Comparison of ENCODE assay signal across 2 cellular contexts in the genomic region with DNA sequence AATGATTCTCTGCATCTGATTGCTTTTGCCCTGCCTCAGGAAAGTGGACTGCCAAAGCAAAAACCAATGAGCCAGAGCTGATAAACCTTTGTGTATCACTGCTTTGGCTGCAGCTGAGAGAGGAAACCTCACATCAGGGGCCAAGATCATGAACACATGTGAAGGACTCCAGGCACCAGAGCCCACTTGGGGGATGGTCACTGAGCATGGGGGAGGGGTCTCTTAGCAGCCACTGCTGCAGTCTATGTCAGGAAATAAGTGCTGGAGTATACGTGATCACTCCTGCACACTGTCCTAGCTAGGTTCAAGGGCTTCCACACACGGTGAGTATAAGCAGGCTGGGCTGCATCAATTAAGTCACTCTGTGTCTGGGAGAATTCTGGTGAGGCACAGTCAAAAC.
TF ChIP-seq lines count a peak whose summit lies in the region.

No MANE protein-coding gene starts in this region.

TF ChIP-seq in SK-N-SH treated with all-trans-retinoic acid at 6 μM for 48 hours, 23 proteins besides CTCF, POLR2A, EP300 and RAD21 (continued from another document):
- TF ChIP-seq, protein P1, sequence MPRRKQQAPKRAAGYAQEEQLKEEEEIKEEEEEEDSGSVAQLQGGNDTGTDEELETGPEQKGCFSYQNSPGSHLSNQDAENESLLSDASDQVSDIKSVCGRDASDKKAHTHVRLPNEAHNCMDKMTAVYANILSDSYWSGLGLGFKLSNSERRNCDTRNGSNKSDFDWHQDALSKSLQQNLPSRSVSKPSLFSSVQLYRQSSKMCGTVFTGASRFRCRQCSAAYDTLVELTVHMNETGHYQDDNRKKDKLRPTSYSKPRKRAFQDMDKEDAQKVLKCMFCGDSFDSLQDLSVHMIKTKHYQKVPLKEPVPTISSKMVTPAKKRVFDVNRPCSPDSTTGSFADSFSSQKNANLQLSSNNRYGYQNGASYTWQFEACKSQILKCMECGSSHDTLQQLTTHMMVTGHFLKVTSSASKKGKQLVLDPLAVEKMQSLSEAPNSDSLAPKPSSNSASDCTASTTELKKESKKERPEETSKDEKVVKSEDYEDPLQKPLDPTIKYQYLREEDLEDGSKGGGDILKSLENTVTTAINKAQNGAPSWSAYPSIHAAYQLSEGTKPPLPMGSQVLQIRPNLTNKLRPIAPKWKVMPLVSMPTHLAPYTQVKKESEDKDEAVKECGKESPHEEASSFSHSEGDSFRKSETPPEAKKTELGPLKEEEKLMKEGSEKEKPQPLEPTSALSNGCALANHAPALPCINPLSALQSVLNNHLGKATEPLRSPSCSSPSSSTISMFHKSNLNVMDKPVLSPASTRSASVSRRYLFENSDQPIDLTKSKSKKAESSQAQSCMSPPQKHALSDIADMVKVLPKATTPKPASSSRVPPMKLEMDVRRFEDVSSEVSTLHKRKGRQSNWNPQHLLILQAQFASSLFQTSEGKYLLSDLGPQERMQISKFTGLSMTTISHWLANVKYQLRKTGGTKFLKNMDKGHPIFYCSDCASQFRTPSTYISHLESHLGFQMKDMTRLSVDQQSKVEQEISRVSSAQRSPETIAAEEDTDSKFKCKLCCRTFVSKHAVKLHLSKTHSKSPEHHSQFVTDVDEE (CRISPR knock-in tag; IDR thresholded peaks at IDR 0.05), result no peak
- TF ChIP-seq, protein P2, sequence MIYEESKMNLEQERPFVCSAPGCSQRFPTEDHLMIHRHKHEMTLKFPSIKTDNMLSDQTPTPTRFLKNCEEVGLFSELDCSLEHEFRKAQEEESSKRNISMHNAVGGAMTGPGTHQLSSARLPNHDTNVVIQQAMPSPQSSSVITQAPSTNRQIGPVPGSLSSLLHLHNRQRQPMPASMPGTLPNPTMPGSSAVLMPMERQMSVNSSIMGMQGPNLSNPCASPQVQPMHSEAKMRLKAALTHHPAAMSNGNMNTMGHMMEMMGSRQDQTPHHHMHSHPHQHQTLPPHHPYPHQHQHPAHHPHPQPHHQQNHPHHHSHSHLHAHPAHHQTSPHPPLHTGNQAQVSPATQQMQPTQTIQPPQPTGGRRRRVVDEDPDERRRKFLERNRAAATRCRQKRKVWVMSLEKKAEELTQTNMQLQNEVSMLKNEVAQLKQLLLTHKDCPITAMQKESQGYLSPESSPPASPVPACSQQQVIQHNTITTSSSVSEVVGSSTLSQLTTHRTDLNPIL (CRISPR knock-in tag; IDR thresholded peaks at IDR 0.05; ENCODE audit: low read depth), result no peak
- TF ChIP-seq BACH2 (CRISPR knock-in tag; IDR thresholded peaks at IDR 0.05; ENCODE audit: borderline replicate concordance) (no peak), TCF4 (CRISPR knock-in tag; IDR thresholded peaks at IDR 0.05; ENCODE audit: borderline replicate concordance) (no peak), RARB (CRISPR knock-in tag; IDR thresholded peaks at IDR 0.05) (no peak), PPARA (CRISPR knock-in tag; IDR thresholded peaks at IDR 0.05; ENCODE audit: borderline replicate concordance) (no peak)
- TF ChIP-seq, protein P3, sequence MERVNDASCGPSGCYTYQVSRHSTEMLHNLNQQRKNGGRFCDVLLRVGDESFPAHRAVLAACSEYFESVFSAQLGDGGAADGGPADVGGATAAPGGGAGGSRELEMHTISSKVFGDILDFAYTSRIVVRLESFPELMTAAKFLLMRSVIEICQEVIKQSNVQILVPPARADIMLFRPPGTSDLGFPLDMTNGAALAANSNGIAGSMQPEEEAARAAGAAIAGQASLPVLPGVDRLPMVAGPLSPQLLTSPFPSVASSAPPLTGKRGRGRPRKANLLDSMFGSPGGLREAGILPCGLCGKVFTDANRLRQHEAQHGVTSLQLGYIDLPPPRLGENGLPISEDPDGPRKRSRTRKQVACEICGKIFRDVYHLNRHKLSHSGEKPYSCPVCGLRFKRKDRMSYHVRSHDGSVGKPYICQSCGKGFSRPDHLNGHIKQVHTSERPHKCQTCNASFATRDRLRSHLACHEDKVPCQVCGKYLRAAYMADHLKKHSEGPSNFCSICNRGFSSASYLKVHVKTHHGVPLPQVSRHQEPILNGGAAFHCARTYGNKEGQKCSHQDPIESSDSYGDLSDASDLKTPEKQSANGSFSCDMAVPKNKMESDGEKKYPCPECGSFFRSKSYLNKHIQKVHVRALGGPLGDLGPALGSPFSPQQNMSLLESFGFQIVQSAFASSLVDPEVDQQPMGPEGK (CRISPR knock-in tag; IDR thresholded peaks at IDR 0.05; ENCODE audit: borderline replicate concordance), result no peak
- TF ChIP-seq, protein P4, sequence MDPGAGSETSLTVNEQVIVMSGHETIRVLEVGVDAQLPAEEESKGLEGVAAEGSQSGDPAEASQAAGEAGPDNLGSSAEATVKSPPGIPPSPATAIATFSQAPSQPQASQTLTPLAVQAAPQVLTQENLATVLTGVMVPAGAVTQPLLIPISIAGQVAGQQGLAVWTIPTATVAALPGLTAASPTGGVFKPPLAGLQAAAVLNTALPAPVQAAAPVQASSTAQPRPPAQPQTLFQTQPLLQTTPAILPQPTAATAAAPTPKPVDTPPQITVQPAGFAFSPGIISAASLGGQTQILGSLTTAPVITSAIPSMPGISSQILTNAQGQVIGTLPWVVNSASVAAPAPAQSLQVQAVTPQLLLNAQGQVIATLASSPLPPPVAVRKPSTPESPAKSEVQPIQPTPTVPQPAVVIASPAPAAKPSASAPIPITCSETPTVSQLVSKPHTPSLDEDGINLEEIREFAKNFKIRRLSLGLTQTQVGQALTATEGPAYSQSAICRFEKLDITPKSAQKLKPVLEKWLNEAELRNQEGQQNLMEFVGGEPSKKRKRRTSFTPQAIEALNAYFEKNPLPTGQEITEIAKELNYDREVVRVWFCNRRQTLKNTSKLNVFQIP (CRISPR knock-in tag; IDR thresholded peaks at IDR 0.05; ENCODE audit: borderline replicate concordance, low read depth), result no peak

TF ChIP-seq in WTC11, 78 proteins besides CTCF, POLR2A, EP300 and RAD21 (continued from another document):
- no peak for TF ChIP-seq SOX15 (CRISPR knock-in tag; IDR thresholded peaks at IDR 0.05)
- TF ChIP-seq, protein P5, sequence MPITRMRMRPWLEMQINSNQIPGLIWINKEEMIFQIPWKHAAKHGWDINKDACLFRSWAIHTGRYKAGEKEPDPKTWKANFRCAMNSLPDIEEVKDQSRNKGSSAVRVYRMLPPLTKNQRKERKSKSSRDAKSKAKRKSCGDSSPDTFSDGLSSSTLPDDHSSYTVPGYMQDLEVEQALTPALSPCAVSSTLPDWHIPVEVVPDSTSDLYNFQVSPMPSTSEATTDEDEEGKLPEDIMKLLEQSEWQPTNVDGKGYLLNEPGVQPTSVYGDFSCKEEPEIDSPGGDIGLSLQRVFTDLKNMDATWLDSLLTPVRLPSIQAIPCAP (CRISPR knock-in tag; IDR thresholded peaks at IDR 0.05), result no peak
- TF ChIP-seq, protein P6, sequence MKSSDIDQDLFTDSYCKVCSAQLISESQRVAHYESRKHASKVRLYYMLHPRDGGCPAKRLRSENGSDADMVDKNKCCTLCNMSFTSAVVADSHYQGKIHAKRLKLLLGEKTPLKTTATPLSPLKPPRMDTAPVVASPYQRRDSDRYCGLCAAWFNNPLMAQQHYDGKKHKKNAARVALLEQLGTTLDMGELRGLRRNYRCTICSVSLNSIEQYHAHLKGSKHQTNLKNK (CRISPR knock-in tag; IDR thresholded peaks at IDR 0.05), result no peak
- TF ChIP-seq, protein P7, sequence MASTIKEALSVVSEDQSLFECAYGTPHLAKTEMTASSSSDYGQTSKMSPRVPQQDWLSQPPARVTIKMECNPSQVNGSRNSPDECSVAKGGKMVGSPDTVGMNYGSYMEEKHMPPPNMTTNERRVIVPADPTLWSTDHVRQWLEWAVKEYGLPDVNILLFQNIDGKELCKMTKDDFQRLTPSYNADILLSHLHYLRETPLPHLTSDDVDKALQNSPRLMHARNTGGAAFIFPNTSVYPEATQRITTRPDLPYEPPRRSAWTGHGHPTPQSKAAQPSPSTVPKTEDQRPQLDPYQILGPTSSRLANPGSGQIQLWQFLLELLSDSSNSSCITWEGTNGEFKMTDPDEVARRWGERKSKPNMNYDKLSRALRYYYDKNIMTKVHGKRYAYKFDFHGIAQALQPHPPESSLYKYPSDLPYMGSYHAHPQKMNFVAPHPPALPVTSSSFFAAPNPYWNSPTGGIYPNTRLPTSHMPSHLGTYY (CRISPR knock-in tag; IDR thresholded peaks at IDR 0.05), result no peak
- TF ChIP-seq, protein P8, sequence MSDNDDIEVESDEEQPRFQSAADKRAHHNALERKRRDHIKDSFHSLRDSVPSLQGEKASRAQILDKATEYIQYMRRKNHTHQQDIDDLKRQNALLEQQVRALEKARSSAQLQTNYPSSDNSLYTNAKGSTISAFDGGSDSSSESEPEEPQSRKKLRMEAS (CRISPR knock-in tag; IDR thresholded peaks at IDR 0.05), result no peak
- TF ChIP-seq NFE2L1 (CRISPR knock-in tag; IDR thresholded peaks at IDR 0.05), result no peak
- no peak for TF ChIP-seq HMGA2 (CRISPR knock-in tag; IDR thresholded peaks at IDR 0.05)
- TF ChIP-seq ETV6 (CRISPR knock-in tag; IDR thresholded peaks at IDR 0.05), result no peak
- no peak for TF ChIP-seq FOXP1 (CRISPR knock-in tag; IDR thresholded peaks at IDR 0.05; ENCODE audit: borderline replicate concordance)
- TF ChIP-seq TEAD1 (CRISPR knock-in tag; IDR thresholded peaks at IDR 0.05), result no peak
- TF ChIP-seq, protein P9, sequence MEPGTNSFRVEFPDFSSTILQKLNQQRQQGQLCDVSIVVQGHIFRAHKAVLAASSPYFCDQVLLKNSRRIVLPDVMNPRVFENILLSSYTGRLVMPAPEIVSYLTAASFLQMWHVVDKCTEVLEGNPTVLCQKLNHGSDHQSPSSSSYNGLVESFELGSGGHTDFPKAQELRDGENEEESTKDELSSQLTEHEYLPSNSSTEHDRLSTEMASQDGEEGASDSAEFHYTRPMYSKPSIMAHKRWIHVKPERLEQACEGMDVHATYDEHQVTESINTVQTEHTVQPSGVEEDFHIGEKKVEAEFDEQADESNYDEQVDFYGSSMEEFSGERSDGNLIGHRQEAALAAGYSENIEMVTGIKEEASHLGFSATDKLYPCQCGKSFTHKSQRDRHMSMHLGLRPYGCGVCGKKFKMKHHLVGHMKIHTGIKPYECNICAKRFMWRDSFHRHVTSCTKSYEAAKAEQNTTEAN (CRISPR knock-in tag; IDR thresholded peaks at IDR 0.05), result no peak
- no peak for TF ChIP-seq ATF1 (CRISPR knock-in tag; IDR thresholded peaks at IDR 0.05)
- TF ChIP-seq, protein P10, sequence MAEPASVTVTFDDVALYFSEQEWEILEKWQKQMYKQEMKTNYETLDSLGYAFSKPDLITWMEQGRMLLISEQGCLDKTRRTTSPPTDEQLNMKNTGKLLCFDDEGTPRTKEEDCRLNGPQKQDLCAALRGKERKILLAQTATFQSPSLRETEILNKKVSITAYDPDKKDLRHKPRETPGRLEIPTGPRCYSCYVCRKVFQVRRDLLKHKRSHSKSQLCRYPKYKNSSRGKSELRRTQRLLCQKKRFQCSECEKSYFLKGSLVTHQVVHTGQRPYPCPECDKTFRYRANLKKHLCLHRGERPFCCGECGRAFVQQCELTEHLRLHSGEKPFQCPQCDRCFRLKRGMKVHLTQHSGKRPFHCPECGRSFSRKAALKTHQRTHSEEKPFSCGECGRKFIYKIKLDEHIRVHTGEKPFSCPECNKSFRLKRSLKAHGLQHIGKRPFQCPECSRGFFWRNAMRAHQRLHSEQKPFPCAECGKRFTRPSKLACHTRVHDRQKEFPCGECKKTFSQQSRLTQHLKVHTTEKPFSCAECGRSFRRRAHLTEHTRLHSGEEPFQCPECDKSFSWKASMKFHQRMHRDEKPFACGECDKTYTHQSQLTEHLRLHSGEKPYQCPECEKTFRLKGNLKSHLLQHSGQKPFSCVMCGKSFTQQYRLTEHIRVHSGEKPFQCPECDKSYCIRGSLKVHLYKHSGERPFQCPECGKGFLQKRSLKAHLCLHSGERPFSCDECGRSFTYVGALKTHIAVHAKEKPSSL (CRISPR knock-in tag; conservative IDR thresholded peaks at IDR 0.05), result no peak
- TF ChIP-seq CREB1 (CRISPR knock-in tag; IDR thresholded peaks at IDR 0.05), result no peak
